1 cellular context compared by ENCODE assay signal in genomic region chr6:134614606-134615485, GRCh38.
TF ChIP-seq lines count a peak whose summit lies in the region.

No MANE protein-coding gene starts in this region.

TF ChIP-seq in K562, 482 proteins besides CTCF, POLR2A, EP300 and RAD21:
- TF ChIP-seq CEBPG (CRISPR knock-in tag; IDR thresholded peaks at IDR 0.05): no peak
- TF ChIP-seq CEBPG (tag; conservative IDR thresholded peaks at IDR 0.05 in 1 of 2, IDR thresholded peaks at IDR 0.05 in 1 of 2): peak; percentile 24 to 81; a peak in 3 of 4 replicates
- TF ChIP-seq CEBPB (tag; IDR thresholded peaks at IDR 0.05): peak; percentile 82
- no peak for TF ChIP-seq JUND (IDR thresholded peaks at IDR 0.05; ENCODE audit: borderline replicate concordance, low read depth, low read length)
- no peak for TF ChIP-seq JUND (tag; IDR thresholded peaks at IDR 0.05; ENCODE audit: borderline replicate concordance, low read depth, low read length)
- no peak for TF ChIP-seq RBM34 (IDR thresholded peaks at IDR 0.05; ENCODE audit: borderline replicate concordance, insufficient read depth, low read length)
- TF ChIP-seq IRF1 (CRISPR knock-in tag; IDR thresholded peaks at IDR 0.05; ENCODE audit: borderline replicate concordance): no peak
TF ChIP-seq in K562: peak in this region for 2.
